ENCODE assay signal across 19 cellular contexts in genomic region chr15:87477056-87477455, GRCh38.
"Had no signal": no experiment of that assay in that cellular context is flagged by ENCODE, and none has a peak within 500 bp of the region (broad histone marks: within the 10 kb centered on the region; RNA-seq: fewer than 3 reads in every experiment).

No MANE protein-coding gene starts in this region.

- H3K36me3 ChIP-seq: esophagus muscularis mucosa, neutrophil, right atrium auricular region, tibial artery had no signal

- H3K27me3 ChIP-seq: dorsolateral prefrontal cortex, esophagus muscularis mucosa, foreskin keratinocyte, neutrophil, right atrium auricular region, testis, tibial artery had no signal

- H3K4me1 ChIP-seq: parathyroid adenoma, testis had no signal

- H2AFZ ChIP-seq: parathyroid adenoma had no signal

- H3K4me3 ChIP-seq: right atrium auricular region, testis had no signal

- H3K79me2 ChIP-seq: parathyroid adenoma had no signal

- ATAC-seq: naive thymus-derived CD4-positive, alpha-beta T cell; stimulated activated effector memory CD8-positive, alpha-beta T cell treated with anti-CD3 and anti-CD28 coated beads, Interleukin-12 subunit alpha, Interleukin-12 subunit beta, amount 100 ng/mL, for 72 hours had no signal

- H3K9me3 ChIP-seq: esophagus muscularis mucosa, neutrophil, right atrium auricular region, testis, tibial artery had no signal

- DNase-seq: central memory CD4-positive, alpha-beta T cell; effector CD4-positive, alpha-beta T cell; glutamatergic neuron; immature natural killer cell; naive thymus-derived CD4-positive, alpha-beta T cell; nephron progenitor cell; stimulated activated CD4-positive, alpha-beta T cell treated with anti-CD3 and anti-CD28 coated beads, Interleukin-2, amount 100 ng/mL, for 24 hours; stimulated activated CD4-positive, alpha-beta T cell treated with anti-CD3 and anti-CD28 coated beads, Interleukin-4, amount 100 ng/mL, for 24 hours; stimulated activated naive CD4-positive, alpha-beta T cell treated with Interleukin-2 at 50 U/mL for 16 hours had no signal

- H3K9ac ChIP-seq: parathyroid adenoma had no signal

- H3K27ac ChIP-seq: epithelial cell of prostate, foreskin keratinocyte, neutrophil, parathyroid adenoma, right atrium auricular region, testis, tibial artery had no signal
